17 cellular contexts compared by ENCODE assay signal in genomic region chr17:78423961-78424747, GRCh38.
"Had no signal": no experiment of that assay in that cellular context is flagged by ENCODE, and none has a peak within 500 bp of the region (broad histone marks: within the 10 kb centered on the region; RNA-seq: fewer than 3 reads in every experiment).

No MANE protein-coding gene starts in this region.

- ATAC-seq: activated CD8-positive, alpha-beta T cell treated with anti-CD3 and anti-CD28 coated beads, Interleukin-2, amount 10 ng/mL, durations not matched to agents 7 days and 5 days; activated naive CD4-positive, alpha-beta T cell treated with anti-CD3 and anti-CD28 coated beads, Interleukin-2, amount 50 U/mL, for 72 hours; activated T-cell treated with anti-CD3 and anti-CD28 coated beads, Interleukin-2, amount 50 U/mL, for 4 hours; effector memory CD8-positive, alpha-beta T cell; naive thymus-derived CD4-positive, alpha-beta T cell; stimulated activated memory B cell treated with anti-CD40 and anti-IgM and Interleukin-4, amounts not matched to agents 10 μg/mL and 1 μg/mL and 100 μg/mL, for 72 hours had no signal

- H3K27me3 ChIP-seq: adrenal gland, sigmoid colon had no signal

- H3K4me1 Mint-ChIP-seq: memory B cell had no signal

- H3K4me3 ChIP-seq: adrenal gland, sigmoid colon had no signal

- H3K9me3 Mint-ChIP-seq: activated CD4-positive, alpha-beta T cell treated with anti-CD3 and anti-CD28 coated beads, Interleukin-2, amount 10 ng/mL, durations not matched to agents 24 days and 14 days; activated naive CD4-positive, alpha-beta T cell treated with anti-CD3 and anti-CD28 coated beads, Interleukin-2, amount 50 U/mL, for 72 hours; activated T-cell treated with anti-CD3 and anti-CD28 coated beads, Interleukin-2, amount 50 U/mL, for 4 hours; effector memory CD8-positive, alpha-beta T cell; memory B cell; stimulated activated memory B cell treated with anti-CD40 and anti-IgM and Interleukin-4, amounts not matched to agents 10 μg/mL and 1 μg/mL and 100 μg/mL, for 72 hours; T-helper 2 cell treated with Interferon-gamma antibody and Interleukin-4, amounts not matched to agents 5 μg/mL and 100 μg/mL, for 36 hours had no signal

- H3K4me1 ChIP-seq: adrenal gland, parathyroid adenoma had no signal

- H3K9me3 ChIP-seq: adrenal gland, sigmoid colon had no signal

- H3K4me3 Mint-ChIP-seq: activated CD4-positive, alpha-beta T cell treated with anti-CD3 and anti-CD28 coated beads, Interleukin-2, amount 10 ng/mL, durations not matched to agents 24 days and 14 days; activated CD8-positive, alpha-beta T cell treated with anti-CD3 and anti-CD28 coated beads, Interleukin-2, amount 10 ng/mL, durations not matched to agents 7 days and 5 days; activated T-cell treated with anti-CD3 and anti-CD28 coated beads, Interleukin-2, amount 50 U/mL, for 4 hours; effector memory CD8-positive, alpha-beta T cell; memory B cell; naive thymus-derived CD4-positive, alpha-beta T cell; stimulated activated memory B cell treated with anti-CD40 and anti-IgM and Interleukin-4, amounts not matched to agents 10 μg/mL and 1 μg/mL and 100 μg/mL, for 72 hours; T-helper 2 cell treated with Interferon-gamma antibody and Interleukin-4, amounts not matched to agents 5 μg/mL and 100 μg/mL, for 36 hours had no signal

- DNase-seq: activated CD4-positive, CD25-positive, alpha-beta regulatory T cell; activated CD8-positive, alpha-beta T cell treated with anti-CD3 and anti-CD28 coated beads, Interleukin-2, amount 10 ng/mL, durations not matched to agents 7 days and 5 days; activated effector memory CD4-positive, alpha-beta T cell treated with anti-CD3 and anti-CD28 coated beads, Interleukin-2, amount 50 U/mL, for 16 hours; activated T-cell treated with anti-CD3 and anti-CD28 coated beads, Interleukin-2, amount 50 U/mL, for 4 hours; adrenal gland; effector memory CD8-positive, alpha-beta T cell; foreskin fibroblast; naive thymus-derived CD4-positive, alpha-beta T cell; sigmoid colon; stimulated activated CD4-positive, alpha-beta T cell treated with anti-CD3 and anti-CD28 coated beads, Interleukin-4, amount 100 ng/mL, for 4 hours; SW 1271 had no signal

- H3K27ac ChIP-seq: parathyroid adenoma, sigmoid colon had no signal

- H3K27ac Mint-ChIP-seq: activated CD4-positive, alpha-beta T cell treated with anti-CD3 and anti-CD28 coated beads, Interleukin-2, amount 10 ng/mL, durations not matched to agents 24 days and 14 days; activated CD8-positive, alpha-beta T cell treated with anti-CD3 and anti-CD28 coated beads, Interleukin-2, amount 10 ng/mL, durations not matched to agents 7 days and 5 days; memory B cell; stimulated activated memory B cell treated with anti-CD40 and anti-IgM and Interleukin-4, amounts not matched to agents 10 μg/mL and 1 μg/mL and 100 μg/mL, for 72 hours; T-helper 2 cell treated with Interferon-gamma antibody and Interleukin-4, amounts not matched to agents 5 μg/mL and 100 μg/mL, for 36 hours had no signal

- H3K27me3 Mint-ChIP-seq: activated CD4-positive, alpha-beta T cell treated with anti-CD3 and anti-CD28 coated beads, Interleukin-2, amount 10 ng/mL, durations not matched to agents 24 days and 14 days; effector memory CD8-positive, alpha-beta T cell; memory B cell; naive thymus-derived CD4-positive, alpha-beta T cell; stimulated activated memory B cell treated with anti-CD40 and anti-IgM and Interleukin-4, amounts not matched to agents 10 μg/mL and 1 μg/mL and 100 μg/mL, for 72 hours had no signal
